8 cellular contexts compared by ENCODE assay signal in genomic region chrX:52995974-52996304, GRCh38. TPM values are rescaled to one million over a fixed set of nuclear protein-coding genes. Genes with fewer than 3 reads are reported as not detected.
DNase-seq lines count a peak whose midpoint lies in the region; FAIRE-seq and TF ChIP-seq lines count a peak whose summit lies in the region.

No MANE protein-coding gene starts in this region.

- H3K79me2 ChIP-seq in DOHH2 (ENCODE audit: control insufficient read depth, low read length) = peaks cover 17% of the 10 kb centered on the region

- DNase-seq in MG63 (no peak), ovary (no peak), NCI-H69 (lab: John Stamatoyannopoulos, UW) (no peak), SHP77 treated with DMSO at 0.1 percent for 48 hours (lab: John Stamatoyannopoulos, UW) (no peak), NCI-H2107 treated with DMSO at 0.1 percent for 48 hours (lab: John Stamatoyannopoulos, UW; ENCODE audit: unreplicated experiment) (no peak), frontal cortex (ENCODE audit: low spot score in 2 of 2) (no peak)
- no peak for DNase-seq in effector memory CD4-positive, alpha-beta T cell

- H3K27me3 ChIP-seq in DOHH2 (ENCODE audit: control insufficient read depth, low read length) = no peaks in the 10 kb centered on the region
- no peaks in the 10 kb centered on the region for H3K27me3 ChIP-seq in MG63
- H3K27me3 ChIP-seq in effector memory CD4-positive, alpha-beta T cell (replicated peaks; ENCODE audit: control insufficient read depth, insufficient read depth, low read length, poor library complexity, severe bottlenecking) = no peaks in the 10 kb centered on the region
- H3K27me3 ChIP-seq in ovary = no peaks in the 10 kb centered on the region

- FAIRE-seq in frontal cortex (lab: Jason Lieb, UNC) = no peak

- WGBS in ovary, 3 donors = 40 to 41% (median 41%) methylated on average over 5 of the region's 5 CpGs

- peak overlapping the region; percentile 81 for H3K4me2 ChIP-seq in DOHH2 (ENCODE audit: low read length)

- no peak for TF ChIP-seq EP300 in ovary (IDR thresholded peaks at IDR 0.05)

- H4K20me1 ChIP-seq in DOHH2 (ENCODE audit: control insufficient read depth, insufficient read depth, low read depth, low read length) = no peaks in the 10 kb centered on the region

- H3K4me3 ChIP-seq in DOHH2 (ENCODE audit: low read length) = peak overlapping the region; percentile 80
- peak overlapping the region; percentile 70 for H3K4me3 ChIP-seq in MG63
- H3K4me3 ChIP-seq in effector memory CD4-positive, alpha-beta T cell (ENCODE audit: insufficient read depth, low read depth, low read length, poor library complexity, severe bottlenecking) = peak overlapping the region; percentile 68
- peak overlapping the region; percentile 51 for H3K4me3 ChIP-seq in ovary

- H3K4me1 ChIP-seq in DOHH2 (ENCODE audit: control insufficient read depth, low read length) (peaks cover 25% of the 10 kb centered on the region), ovary (ENCODE audit: insufficient read depth) (peaks cover 2% of the 10 kb centered on the region)
- H3K4me1 ChIP-seq in effector memory CD4-positive, alpha-beta T cell (ENCODE audit: control insufficient read depth, insufficient read depth, low read length, poor library complexity, severe bottlenecking) = no peaks in the 10 kb centered on the region

- H3K36me3 ChIP-seq in DOHH2 (ENCODE audit: control insufficient read depth, low read length) (no peaks in the 10 kb centered on the region), MG63 (no peaks in the 10 kb centered on the region), ovary (no peaks in the 10 kb centered on the region)
- H3K36me3 ChIP-seq in effector memory CD4-positive, alpha-beta T cell (ENCODE audit: control insufficient read depth, insufficient read depth, low read length) = no peaks in the 10 kb centered on the region

- H3K27ac ChIP-seq in DOHH2 (ENCODE audit: low read depth, low read length) = peak overlapping the region; percentile 52; the same call in 1 of the 2 replicates
- H3K27ac ChIP-seq in effector memory CD4-positive, alpha-beta T cell (ENCODE audit: insufficient read depth, low read length, poor library complexity, severe bottlenecking) = peak overlapping the region; percentile 87
- H3K27ac ChIP-seq in ovary = peak overlapping the region in 1 of 2 donors; percentile 91

- H3K9me2 ChIP-seq in DOHH2 (replicated peaks; ENCODE audit: control insufficient read depth, low read length) = no peaks in the 10 kb centered on the region

- no peaks in the 10 kb centered on the region for H3F3A ChIP-seq in DOHH2 (ENCODE audit: control insufficient read depth, insufficient read depth)

- TF ChIP-seq POLR2A in ovary (IDR thresholded peaks at IDR 0.05) = no peak

- H3K9me3 ChIP-seq in DOHH2 (ENCODE audit: control insufficient read depth, insufficient read depth, low read length) = no peaks in the 10 kb centered on the region
- H3K9me3 ChIP-seq in MG63 = no peaks in the 10 kb centered on the region
- no peaks in the 10 kb centered on the region for H3K9me3 ChIP-seq in effector memory CD4-positive, alpha-beta T cell (ENCODE audit: control insufficient read depth, low read length)
- no peaks in the 10 kb centered on the region for H3K9me3 ChIP-seq in ovary

- TF ChIP-seq CTCF in DOHH2 (IDR thresholded peaks at IDR 0.05; ENCODE audit: low read depth, low read length, poor library complexity, severe bottlenecking) (peak; percentile 2), ovary (IDR thresholded peaks at IDR 0.05) (no peak)

- intact Hi-C loops in ovary (cut with DNase I) = no loop called here

RNA-seq across cellular contexts. Expression of gene FAM156A, which starts 37.6 kb away (rescaled TPM):
- 2.1 and 14.5 TPM in 2 replicates for total RNA-seq in MG63 (2014; rRNA removed; shearing (Covaris generic); ENCODE audit: low replicate concordance)
- total RNA-seq in ovary = 10 to 100 TPM in 6 of 7 donors, 1 to 10 TPM in 1; 8.7 to 24.1 (median 17.9) TPM
- 10 to 100 TPM; 13.2 to 16.6 TPM for polyA plus RNA-seq in ovary
- total RNA-seq in frontal cortex = 6.5 TPM

RNA-seq across cellular contexts. Expression of gene GPR173, which starts 52.6 kb away (rescaled TPM):
- 0.63 TPM in 1 of 2 replicates, not detected in the other for total RNA-seq in MG63 (2014; rRNA removed; shearing (Covaris generic); ENCODE audit: low replicate concordance)
- total RNA-seq in ovary (10 to 100 TPM in 3 of 7 donors, 1 to 10 TPM in 4; 2.9 to 15.6 (median 8.4) TPM), frontal cortex (21.2 TPM)
- 1 to 10 TPM; 4.0 to 4.1 TPM for polyA plus RNA-seq in ovary
